11 cellular contexts compared by ENCODE assay signal in genomic region chr11:61555051-61555969, GRCh38. TPM values are rescaled to one million over a fixed set of nuclear protein-coding genes. Genes with fewer than 3 reads are reported as not detected.
DNase-seq lines count a peak whose midpoint lies in the region; ATAC-seq and TF ChIP-seq lines count a peak whose summit lies in the region.
"Had no signal": no experiment of that assay in that cellular context is flagged by ENCODE, and none has a peak within 500 bp of the region (broad histone marks: within the 10 kb centered on the region; RNA-seq: fewer than 3 reads in every experiment).

No MANE protein-coding gene starts in this region.

- no peak overlapping the region for H3K9ac ChIP-seq in HUES64 (ENCODE audit: low read depth, low read length)
- no peak overlapping the region for H3K9ac ChIP-seq in iPS-20b (ENCODE audit: low read depth, low read length)

- H3K4me3 ChIP-seq in BE2C (ENCODE audit: low read depth, low read length) (peak overlapping the region; percentile 43), HUES64 (ENCODE audit: low read length) (peak overlapping the region; percentile 50), iPS-20b (ENCODE audit: low read length) (peak overlapping the region; percentile 62; the same call in 1 of the 2 replicates), heart right ventricle (no peak overlapping the region)
- H3K4me3 ChIP-seq in effector memory CD4-positive, alpha-beta T cell (ENCODE audit: insufficient read depth, low read depth, low read length, poor library complexity, severe bottlenecking): no peak overlapping the region

- DNase-seq in BE2C (peak; percentile 60), WTC11 (ENCODE audit: low spot score) (peak; percentile 66), GOT3 (lab: John Stamatoyannopoulos, UW) (no peak), AG20443 (ENCODE audit: low spot score) (no peak), heart right ventricle (no peak)
- DNase-seq in effector memory CD4-positive, alpha-beta T cell: no peak
- DNase-seq: activated CD4-positive, alpha-beta T cell treated with anti-CD3 and anti-CD28 coated beads, Interleukin-2, amount 50 U/mL, for 1 hour; aorta; Calu3 had no signal

- peaks cover 30% of the 10 kb centered on the region for H3K27me3 Mint-ChIP-seq in WTC11 (ENCODE audit: low read depth)

- H3K9me3 ChIP-seq in BE2C: no peaks in the 10 kb centered on the region
- no peaks in the 10 kb centered on the region for H3K9me3 ChIP-seq in HUES64 (ENCODE audit: insufficient read depth, low read depth, low read length)
- H3K9me3 ChIP-seq in iPS-20b (ENCODE audit: insufficient read depth, low read depth, low read length): no peaks in the 10 kb centered on the region
- no peaks in the 10 kb centered on the region for H3K9me3 ChIP-seq in effector memory CD4-positive, alpha-beta T cell (ENCODE audit: control insufficient read depth, low read length)
- H3K9me3 ChIP-seq in heart right ventricle: no peaks in the 10 kb centered on the region

- H3K27ac Mint-ChIP-seq in WTC11: no peak overlapping the region

- H3K27me3 ChIP-seq in BE2C (no peaks in the 10 kb centered on the region), HUES64 (ENCODE audit: insufficient read depth, low read length) (peaks cover 25% of the 10 kb centered on the region), iPS-20b (ENCODE audit: insufficient read depth, low read length) (peaks cover 47% of the 10 kb centered on the region), heart right ventricle (peaks cover 0 to 49% (median 7%) of the 10 kb centered on the region in 7 donors)
- peaks cover 30% of the 10 kb centered on the region for H3K27me3 ChIP-seq in effector memory CD4-positive, alpha-beta T cell (replicated peaks; ENCODE audit: control insufficient read depth, insufficient read depth, low read length, poor library complexity, severe bottlenecking)

- CTCF ChIA-PET in WTC11 (lab: Charles Lee): interaction anchor here (0.6 to 7.8 kb wide), 19 partner anchors 8 to 1005 kb away, joined by 3 to 58 read pairs (median 4); no protein-coding TSS in a partner anchor

- POLR2A ChIA-PET in WTC11 (lab: Charles Lee): interaction anchor here (0.6 kb wide), 1 partner anchor 9 kb away, joined by 3 read pairs; no protein-coding TSS in a partner anchor

- no peaks in the 10 kb centered on the region for H3K9me3 Mint-ChIP-seq in WTC11

- no peak overlapping the region for H3K27ac ChIP-seq in HUES64 (ENCODE audit: low read depth, low read length)
- no peak overlapping the region for H3K27ac ChIP-seq in iPS-20b (ENCODE audit: low read length)
- no peak overlapping the region for H3K27ac ChIP-seq in effector memory CD4-positive, alpha-beta T cell (ENCODE audit: insufficient read depth, low read length, poor library complexity, severe bottlenecking)
- no peak overlapping the region for H3K27ac ChIP-seq in heart right ventricle

- peak overlapping the region; percentile 70 for H3K4me3 Mint-ChIP-seq in WTC11

- WGBS in HUES64: 6% methylated on average over 49 of the region's 57 CpGs
- WGBS in heart right ventricle, 2 donors: 25 to 35% methylated on average over 55 to 57 of the region's 57 CpGs

- peaks cover 39% of the 10 kb centered on the region for H3K4me1 Mint-ChIP-seq in WTC11

- no peaks in the 10 kb centered on the region for H3K36me3 ChIP-seq in BE2C
- H3K36me3 ChIP-seq in HUES64 (ENCODE audit: insufficient read depth, low read length): no peaks in the 10 kb centered on the region
- H3K36me3 ChIP-seq in iPS-20b (ENCODE audit: insufficient read depth, low read depth, low read length): no peaks in the 10 kb centered on the region
- no peaks in the 10 kb centered on the region for H3K36me3 ChIP-seq in effector memory CD4-positive, alpha-beta T cell (ENCODE audit: control insufficient read depth, insufficient read depth, low read length)
- H3K36me3 ChIP-seq in heart right ventricle: no peaks in the 10 kb centered on the region

- H3K4me1 ChIP-seq in BE2C: peaks cover 10% of the 10 kb centered on the region
- H3K4me1 ChIP-seq in HUES64 (ENCODE audit: insufficient read depth, low read length): 0 out of 2 replicates have a peak, but pooled peaks cover 15% of the 10 kb centered on the region
- H3K4me1 ChIP-seq in iPS-20b (ENCODE audit: insufficient read depth, low read length): no peaks in the 10 kb centered on the region
- H3K4me1 ChIP-seq in effector memory CD4-positive, alpha-beta T cell (ENCODE audit: control insufficient read depth, insufficient read depth, low read length, poor library complexity, severe bottlenecking): peaks cover 5% of the 10 kb centered on the region
- H3K4me1 ChIP-seq in heart right ventricle: peaks cover 0 to 30% (median 22%) of the 10 kb centered on the region in 9 donors

- TF ChIP-seq CTCF in BE2C (IDR thresholded peaks at IDR 0.05; ENCODE audit: low read depth, low read length) (peak; percentile 34), WTC11 (IDR thresholded peaks at IDR 0.05) (peak; percentile 49; the same call in 1 of the 2 replicates), heart right ventricle (IDR thresholded peaks at IDR 0.05) (peak in 1 of 9 donors; percentile 9)

- ATAC-seq in WTC11 (peak; percentile 64), heart right ventricle (no peak)

- intact Hi-C loops in heart right ventricle (cut with DNase I): no loop called here

- no peaks in the 10 kb centered on the region for H3K36me3 Mint-ChIP-seq in WTC11

TF ChIP-seq in WTC11, 78 proteins besides CTCF, POLR2A, EP300 and RAD21:
- TF ChIP-seq IRF1 (CRISPR knock-in tag; IDR thresholded peaks at IDR 0.05) (no peak), FOXP1 (CRISPR knock-in tag; IDR thresholded peaks at IDR 0.05; ENCODE audit: borderline replicate concordance) (0 out of 2 replicates have a peak, but pooled peaks have one; percentile 40)

RNA-seq across cellular contexts. Expression of gene SYT7, which starts 25.6 kb away (rescaled TPM):
- 7.6 TPM for polyA plus RNA-seq in BE2C (2012; ENCODE audit: insufficient read depth, insufficient read length, low read depth)
- 3.3 TPM for polyA plus RNA-seq in HUES64 (2013, experiment 1 of 2)
- polyA plus RNA-seq in HUES64 (2013, experiment 2 of 2): 4.9 TPM
- total RNA-seq in WTC11 (2021) (12.5 to 18.9 TPM (median 18.2 TPM) in 3 replicates), heart right ventricle (10 to 100 TPM; 11.5 to 26.1 (median 18.7) TPM)
- polyA plus RNA-seq in heart right ventricle: 10 to 100 TPM; 17.1 to 19.4 TPM

RNA-seq across cellular contexts. Expression of gene LRRC10B, which starts 46.8 kb away (rescaled TPM):
- polyA plus RNA-seq in BE2C (2012; ENCODE audit: insufficient read depth, insufficient read length, low read depth): not detected
- 1.1 TPM for polyA plus RNA-seq in HUES64 (2013, experiment 1 of 2)
- polyA plus RNA-seq in HUES64 (2013, experiment 2 of 2): 1.8 TPM
- total RNA-seq in WTC11 (2021) (1.1 to 1.5 TPM (median 1.3 TPM) in 3 replicates), heart right ventricle (1 to 10 TPM in 3 of 10 donors, under 1 TPM in 6, not detected in 1; 0.33 to 2.6 (median 0.70) TPM)
- polyA plus RNA-seq in heart right ventricle: 1 to 10 TPM in 1 of 2 donors, under 1 TPM in 1; 0.59 to 2.6 TPM
- total RNA-seq: Calu3 had no signal

Comparison
In these comparisons a context has a peak if more than half of its experiments do, and no peak if none do; other contexts are left out.
1. DNase-seq: peak in BE2C (single experiment) and WTC11 (single experiment); none in GOT3 (single experiment), AG20443 (single experiment), effector memory CD4-positive, alpha-beta T cell (0 of 3) and heart right ventricle (0 of 2).
2. H3K4me3 ChIP-seq: peak in BE2C (single experiment), HUES64 (single experiment) and iPS-20b (single experiment); none in effector memory CD4-positive, alpha-beta T cell (single experiment) and heart right ventricle (0 of 10).